Comparison of ENCODE assay signal across 29 cellular contexts in the genomic region with DNA sequence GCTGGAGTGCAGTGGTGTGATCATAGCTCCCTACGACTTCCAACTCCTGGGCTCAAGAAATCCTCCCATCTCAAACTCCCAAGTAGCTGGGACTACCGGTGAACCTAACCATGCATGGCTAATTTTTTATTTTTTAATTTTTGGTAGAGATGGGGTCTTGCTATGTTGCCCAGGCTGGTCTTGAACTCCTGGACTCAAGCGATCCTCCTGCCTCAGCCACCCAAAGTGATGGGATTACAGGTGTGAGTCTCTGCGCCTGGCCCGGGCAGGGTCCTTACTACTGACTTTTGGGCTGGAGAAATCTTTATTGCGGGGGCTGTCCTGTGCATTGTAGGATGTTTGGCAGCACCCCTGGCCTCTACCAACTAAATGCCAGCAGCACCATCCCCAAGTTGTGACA.
"Had no signal": no experiment of that assay in that cellular context is flagged by ENCODE, and none has a peak within 500 bp of the region (broad histone marks: within the 10 kb centered on the region; RNA-seq: fewer than 3 reads in every experiment).

No MANE protein-coding gene starts in this region.

- DNase-seq: activated B cell treated with CpG ODN at 0.5 μM for 24 hours; activated CD4-positive, alpha-beta memory T cell treated with anti-CD3 and anti-CD28 coated beads for 36 hours; activated CD4-positive, alpha-beta T cell treated with anti-CD3 and anti-CD28 coated beads for 4 hours; activated CD4-positive, alpha-beta T cell treated with anti-CD3 and anti-CD28 coated beads, Interleukin-2, amount 10 ng/mL, durations not matched to agents 24 days and 14 days; activated CD4-positive, alpha-beta T cell treated with anti-CD3 and anti-CD28 coated beads, Interleukin-2, amount 50 U/mL, for 1 hour; activated CD4-positive, alpha-beta T cell treated with anti-CD3 and anti-CD28 coated beads, Interleukin-2, amount 50 U/mL, for 4 hours; activated CD4-positive, CD25-positive, alpha-beta regulatory T cell treated with anti-CD3 and anti-CD28 coated beads, Interleukin-2, amount 50 U/mL, for 72 hours; activated CD8-positive, alpha-beta memory T cell treated with anti-CD3 and anti-CD28 coated beads, Interleukin-2, amount 50 U/mL, for 4 hours; activated CD8-positive, alpha-beta T cell treated with anti-CD3 and anti-CD28 coated beads for 36 hours; activated effector memory CD4-positive, alpha-beta T cell treated with Interleukin-2 at 50 U/mL for 16 hours; activated gamma-delta T cell; activated naive CD4-positive, alpha-beta T cell treated with anti-CD3 and anti-CD28 coated beads, Interleukin-2, amount 10 ng/mL, durations not matched to agents 7 days and 5 days; activated naive CD4-positive, alpha-beta T cell treated with Interleukin-2 at 50 U/mL for 16 hours; activated naive CD8-positive, alpha-beta T cell treated with anti-CD3 and anti-CD28 coated beads, Interleukin-2, amount 10 ng/mL, durations not matched to agents 7 days and 5 days; activated naive CD8-positive, alpha-beta T cell treated with anti-CD3 and anti-CD28 coated beads, Interleukin-2, amount 50 U/mL, for 24 hours; activated T-cell treated with anti-CD3 and anti-CD28 coated beads for 4 hours; activated T-cell treated with anti-CD3 and anti-CD28 coated beads, Interleukin-2, amount 50 U/mL, for 1 hour; activated T-cell treated with anti-CD3 and anti-CD28 coated beads, Interleukin-2, amount 50 U/mL, for 4 hours; amygdala; anterior cingulate cortex; caudate nucleus; cerebellar nuclear complex; T-helper 2 cell; T-helper 9 cell had no signal

- H3K27ac ChIP-seq: cardiac muscle cell, VCaP had no signal

- ATAC-seq: activated CD8-positive, alpha-beta T cell treated with anti-CD3 and anti-CD28 coated beads for 36 hours; activated naive CD8-positive, alpha-beta T cell treated with anti-CD3 and anti-CD28 coated beads, Interleukin-2, amount 50 U/mL, for 24 hours; activated T-cell treated with anti-CD3 and anti-CD28 coated beads, Interleukin-2, amount 50 U/mL, for 4 hours had no signal

- H3K27me3 ChIP-seq: ascending aorta, cardiac muscle cell had no signal

- H3K4me3 ChIP-seq: ascending aorta, cardiac muscle cell had no signal

- H3K36me3 ChIP-seq: ascending aorta, cardiac muscle cell had no signal

- FAIRE-seq: bronchial epithelial cell, TTC549 had no signal

- H3K9me3 ChIP-seq: ascending aorta had no signal
